Comparison of ENCODE assay signal across 8 cellular contexts in genomic region chr4:184644553-184645307, GRCh38. TPM values are rescaled to one million over a fixed set of nuclear protein-coding genes. Genes with fewer than 3 reads are reported as not detected.
A peak's percentile ranks its signal among the peaks of the same experiment; 100 is the strongest.
DNase-seq lines count a peak whose midpoint lies in the region; ATAC-seq and TF ChIP-seq lines count a peak whose summit lies in the region.
"Had no signal": no experiment of that assay in that cellular context is flagged by ENCODE, and none has a peak within 500 bp of the region (broad histone marks: within the 10 kb centered on the region; RNA-seq: fewer than 3 reads in every experiment).

No MANE protein-coding gene starts in this region.

- peak overlapping the region; percentile 50 for H3K4ac ChIP-seq in mesendoderm (ENCODE audit: low read depth, low read length)

- no peak overlapping the region for H2BK120ac ChIP-seq in mesendoderm (ENCODE audit: low read depth, low read length)

- H3K23ac ChIP-seq in mesendoderm (ENCODE audit: low read length), result no peak overlapping the region

- DNase-seq in Caki2 (ENCODE audit: low read depth) (peak; percentile 70), HFFc6 (peak; percentile 24), mesendoderm (peak; percentile 73), AG08396 (ENCODE audit: low spot score) (no peak), mucosa of descending colon (no peak)
- DNase-seq in activated naive CD8-positive, alpha-beta T cell treated with anti-CD3 and anti-CD28 coated beads for 36 hours, result no peak
- DNase-seq in NK-92 treated with Interleukin-12 subunit alpha and Interleukin-12 subunit beta, amount 100 ng/mL, for 24 hours (lab: John Stamatoyannopoulos, UW), result no peak

- H4K5ac ChIP-seq in mesendoderm (ENCODE audit: low read length), result no peak overlapping the region

- no peak overlapping the region for H2BK5ac ChIP-seq in mesendoderm (ENCODE audit: low read length)

- no CpG with 5 or more reads among the region's 9 CpGs for WGBS in mesendoderm (ENCODE audit: extremely low coverage, insufficient coverage, low lambda C conversion rate)

- in situ Hi-C loops in Caki2 (cut with HindIII; ENCODE audit: low pct_unique_long_range_greater_than_20kb, low sequenced_read_pairs), result no loop called here

- H3K4me3 ChIP-seq in mesendoderm (ENCODE audit: low read length) (no peak overlapping the region), mucosa of descending colon (no peak overlapping the region)

- TF ChIP-seq CTCF in HFFc6 (IDR thresholded peaks at IDR 0.05) (0 out of 2 replicates have a peak, but pooled peaks have one; percentile 13), mucosa of descending colon (IDR thresholded peaks at IDR 0.05) (no peak)

- no peak overlapping the region for H2BK15ac ChIP-seq in mesendoderm (replicated peaks; ENCODE audit: low read depth)

- H3K18ac ChIP-seq in mesendoderm (ENCODE audit: low read length), result peak overlapping the region; percentile 64

- H3K4me1 ChIP-seq in mesendoderm (ENCODE audit: control insufficient read depth, low read depth, low read length) (peaks cover 8% of the 10 kb centered on the region), mucosa of descending colon (ENCODE audit: low read depth) (peaks cover 28% of the 10 kb centered on the region)

- no peak overlapping the region for H3K4me2 ChIP-seq in mesendoderm (ENCODE audit: low read length)

- no peak overlapping the region for H4K8ac ChIP-seq in mesendoderm (ENCODE audit: low read depth, low read length)

- no peak overlapping the region for H3K4me3 Mint-ChIP-seq in HFFc6
- peak overlapping the region; percentile 12 for H3K4me3 Mint-ChIP-seq in activated naive CD8-positive, alpha-beta T cell treated with anti-CD3 and anti-CD28 coated beads for 36 hours

- H3K9me3 Mint-ChIP-seq in HFFc6, result no peaks in the 10 kb centered on the region
- no peaks in the 10 kb centered on the region for H3K9me3 Mint-ChIP-seq in activated naive CD8-positive, alpha-beta T cell treated with anti-CD3 and anti-CD28 coated beads for 36 hours

- H2AK5ac ChIP-seq in mesendoderm (ENCODE audit: low read length), result no peak overlapping the region

- H3K79me2 ChIP-seq in mesendoderm (ENCODE audit: control insufficient read depth, insufficient read depth, low read length), result peaks cover 69% of the 10 kb centered on the region

- H3K4me1 Mint-ChIP-seq in HFFc6 (ENCODE audit: low read depth), result peaks cover 48% of the 10 kb centered on the region
- H3K4me1 Mint-ChIP-seq in activated naive CD8-positive, alpha-beta T cell treated with anti-CD3 and anti-CD28 coated beads for 36 hours, result peaks cover 62% of the 10 kb centered on the region

- H3K27me3 ChIP-seq in mesendoderm (ENCODE audit: insufficient read depth, low read length, poor library complexity), result no peaks in the 10 kb centered on the region

- H3K9ac ChIP-seq in mesendoderm (ENCODE audit: low read length), result peak overlapping the region; percentile 49
- H3K9ac ChIP-seq: parathyroid adenoma had no signal

- H3K79me1 ChIP-seq in mesendoderm (ENCODE audit: low read length), result peaks cover 7% of the 10 kb centered on the region

- peak overlapping the region; percentile 73 for H3K56ac ChIP-seq in mesendoderm (ENCODE audit: low read length)

- peaks cover 28% of the 10 kb centered on the region for H3K36me3 Mint-ChIP-seq in HFFc6 (ENCODE audit: low read depth)
- H3K36me3 Mint-ChIP-seq in activated naive CD8-positive, alpha-beta T cell treated with anti-CD3 and anti-CD28 coated beads for 36 hours, result peaks cover 61% of the 10 kb centered on the region

- H3K9me3 ChIP-seq in mucosa of descending colon, result no peaks in the 10 kb centered on the region

- peak overlapping the region; percentile 25 for H3K27ac ChIP-seq in mesendoderm (ENCODE audit: low read depth, low read length)
- H3K27ac ChIP-seq: parathyroid adenoma had no signal

- no peaks in the 10 kb centered on the region for H3K36me3 ChIP-seq in mesendoderm (ENCODE audit: control insufficient read depth, insufficient read depth, low read length)
- H3K36me3 ChIP-seq in mucosa of descending colon (ENCODE audit: low read depth), result no peaks in the 10 kb centered on the region

- peaks cover 2% of the 10 kb centered on the region for H3K27me3 Mint-ChIP-seq in HFFc6 (ENCODE audit: insufficient read depth)
- no peaks in the 10 kb centered on the region for H3K27me3 Mint-ChIP-seq in activated naive CD8-positive, alpha-beta T cell treated with anti-CD3 and anti-CD28 coated beads for 36 hours

- intact Hi-C loops in mucosa of descending colon (cut with DNase I, micrococcal nuclease), result no loop called here

- H3K27ac Mint-ChIP-seq in HFFc6, result peak overlapping the region; percentile 62
- H3K27ac Mint-ChIP-seq in activated naive CD8-positive, alpha-beta T cell treated with anti-CD3 and anti-CD28 coated beads for 36 hours, result peak overlapping the region; percentile 54

- ATAC-seq in mucosa of descending colon, result no peak

RNA-seq across cellular contexts. Expression of gene CASP3, which starts 4.5 kb away (rescaled TPM):
- 28.7 and 34.7 TPM in 2 replicates for total RNA-seq in Caki2 (2014; rRNA removed; shearing (Covaris generic); ENCODE audit: low replicate concordance)
- total RNA-seq in HFFc6 (2021; fragmentation: NEBNext Ultra II Directional; extraction: Animal tissue kit (Norgen Biotek cat#: 25700)), result 10 to 100 TPM; 25.8 to 31.6 (median 26.5) TPM
- 10 to 100 TPM; 72.0 to 72.2 TPM for total RNA-seq in activated naive CD8-positive, alpha-beta T cell treated with anti-CD3 and anti-CD28 coated beads for 36 hours
- polyA plus RNA-seq in mesendoderm (2013, experiment 1 of 2), result 130 TPM
- polyA plus RNA-seq in mesendoderm (2013, experiment 2 of 2), result 135 TPM
- total RNA-seq in mucosa of descending colon, result 10 to 100 TPM; 29.7 to 48.6 (median 37.8) TPM

RNA-seq across cellular contexts. Expression of gene PRIMPOL, which starts 4.8 kb away (rescaled TPM):
- total RNA-seq in Caki2 (2014; rRNA removed; shearing (Covaris generic); ENCODE audit: low replicate concordance), result 15.9 and 30.4 TPM in 2 replicates
- total RNA-seq in HFFc6 (2021; fragmentation: NEBNext Ultra II Directional; extraction: Animal tissue kit (Norgen Biotek cat#: 25700)), result 10 to 100 TPM in 4 of 6 experiments, 1 to 10 TPM in 2; 9.0 to 11.3 (median 10.8) TPM
- 10 to 100 TPM; 17.7 to 18.1 TPM for total RNA-seq in activated naive CD8-positive, alpha-beta T cell treated with anti-CD3 and anti-CD28 coated beads for 36 hours
- polyA plus RNA-seq in mesendoderm (2013, experiment 1 of 2), result 3.7 TPM
- 3.7 TPM for polyA plus RNA-seq in mesendoderm (2013, experiment 2 of 2)
- 10 to 100 TPM; 17.1 to 22.5 (median 21.7) TPM for total RNA-seq in mucosa of descending colon

Comparison
In these comparisons a context has a peak if more than half of its experiments do, and no peak if none do; other contexts are left out.
1. DNase-seq: peak in Caki2 (single experiment), HFFc6 (single experiment) and mesendoderm (single experiment); none in activated naive CD8-positive, alpha-beta T cell treated with anti-CD3 and anti-CD28 coated beads for 36 hours (single experiment), AG08396 (single experiment), NK-92 treated with Interleukin-12 subunit alpha and Interleukin-12 subunit beta, amount 100 ng/mL, for 24 hours (single experiment) and mucosa of descending colon (0 of 3).